Comparison of ENCODE assay signal across 16 cellular contexts in genomic region chr16:72677662-72678447, GRCh38.
DNase-seq lines count a peak whose midpoint lies in the region; ATAC-seq and TF ChIP-seq lines count a peak whose summit lies in the region.
"Had no signal": no experiment of that assay in that cellular context is flagged by ENCODE, and none has a peak within 500 bp of the region (broad histone marks: within the 10 kb centered on the region; RNA-seq: fewer than 3 reads in every experiment).

No MANE protein-coding gene starts in this region.

- ATAC-seq in lung (ENCODE audit: insufficient read depth, low FRiP score), result peak; percentile 75
- no peak for ATAC-seq in GM19351 (IDR thresholded peaks at IDR 0.05; ENCODE audit: unreplicated experiment)
- no peak for ATAC-seq in GM18505 (IDR thresholded peaks at IDR 0.05; ENCODE audit: unreplicated experiment)

- DNase-seq in Caco-2 (peak; percentile 46 to 67), LNCaP clone FGC (ENCODE audit: low read depth) (peak; percentile 72), colonic mucosa (peak; percentile 71), lung (ENCODE audit: low spot score) (no peak), SHP77 (lab: John Stamatoyannopoulos, UW) (no peak), posterior vena cava (ENCODE audit: low spot score) (no peak)
- DNase-seq: activated CD4-positive, alpha-beta T cell treated with anti-CD3 and anti-CD28 coated beads, Interleukin-2, amount 10 ng/mL, durations not matched to agents 24 days and 14 days; activated T-cell treated with anti-CD3 and anti-CD28 coated beads, Interleukin-2, amount 50 U/mL, for 1 hour; cortex of kidney; NCI-H1694; NCI-H526 treated with DMSO at 0.1 percent for 48 hours had no signal

- peak overlapping the region; percentile 14 for H3K27ac Mint-ChIP-seq in Caco-2 (ENCODE audit: unreplicated experiment)
- H3K27ac Mint-ChIP-seq: activated CD4-positive, alpha-beta T cell treated with anti-CD3 and anti-CD28 coated beads, Interleukin-2, amount 10 ng/mL, durations not matched to agents 24 days and 14 days; B cell; mesothelial cell of epicardium; T-helper 2 cell treated with Interferon-gamma antibody and Interleukin-4, amounts not matched to agents 5 μg/mL and 100 μg/mL, for 36 hours had no signal

- H3K9me3 ChIP-seq in Caco-2 (peaks cover 13% of the 10 kb centered on the region), colonic mucosa (no peaks in the 10 kb centered on the region), lung (ENCODE audit: control insufficient read depth in 2 of 2, insufficient read depth in 1 of 2, low read length in 1 of 2) (peaks cover 0 to 5% of the 10 kb centered on the region in 2 donors)

- CTCF ChIA-PET in Caco-2 (lab: Charles Lee), result no interaction called here

- no peak for TF ChIP-seq POLR2A in GM18505 (IDR thresholded peaks at IDR 0.05; ENCODE audit: borderline replicate concordance, extremely low read depth, insufficient read depth, insufficient read length)

- WGBS in lung, 2 donors, result 74 to 92% methylated on average over 2 of the region's 2 CpGs

- H3K4me1 Mint-ChIP-seq in Caco-2 (ENCODE audit: low read depth, unreplicated experiment), result peaks cover 6% of the 10 kb centered on the region
- H3K4me1 Mint-ChIP-seq: activated CD4-positive, alpha-beta T cell treated with anti-CD3 and anti-CD28 coated beads, Interleukin-2, amount 10 ng/mL, durations not matched to agents 24 days and 14 days; B cell; mesothelial cell of epicardium had no signal

- H3K27me3 ChIP-seq in Caco-2 (replicated peaks; ENCODE audit: control insufficient read depth, insufficient read depth, low read length), result no peaks in the 10 kb centered on the region
- no peaks in the 10 kb centered on the region for H3K27me3 ChIP-seq in colonic mucosa
- H3K27me3 ChIP-seq in lung (ENCODE audit: control insufficient read depth, insufficient read depth), result no peaks in the 10 kb centered on the region

- TF ChIP-seq CTCF in Caco-2 (IDR thresholded peaks at IDR 0.05; ENCODE audit: insufficient read depth in 1 of 2, low read depth in 1 of 2, low read length in 1 of 2, severe bottlenecking in 1 of 2, unreplicated experiment in 1 of 2) (no peak), LNCaP clone FGC (IDR thresholded peaks at IDR 0.05; ENCODE audit: control insufficient read depth, extremely low read depth, insufficient read depth) (no peak), colonic mucosa (IDR thresholded peaks at IDR 0.05) (no peak), lung (IDR thresholded peaks at IDR 0.05; ENCODE audit: control extremely low read depth, extremely low read depth) (no peak)

- H3K9ac ChIP-seq in colonic mucosa (ENCODE audit: low read depth in 2 of 2, low read length in 2 of 2), result no peak overlapping the region

- no peak overlapping the region for H3K4me3 Mint-ChIP-seq in Caco-2 (ENCODE audit: unreplicated experiment)
- H3K4me3 Mint-ChIP-seq: activated CD4-positive, alpha-beta T cell treated with anti-CD3 and anti-CD28 coated beads, Interleukin-2, amount 10 ng/mL, durations not matched to agents 24 days and 14 days; B cell; mesothelial cell of epicardium; T-helper 2 cell treated with Interferon-gamma antibody and Interleukin-4, amounts not matched to agents 5 μg/mL and 100 μg/mL, for 36 hours had no signal

- POLR2A ChIA-PET in Caco-2 (lab: Charles Lee), result no interaction called here

- no peak overlapping the region for H3K4me3 ChIP-seq in Caco-2 (ENCODE audit: low read depth, low read length)
- H3K4me3 ChIP-seq in LNCaP clone FGC (ENCODE audit: low read depth, low read length), result no peak overlapping the region
- no peak overlapping the region for H3K4me3 ChIP-seq in colonic mucosa
- H3K4me3 ChIP-seq in lung, result no peak overlapping the region

- peaks cover 8% of the 10 kb centered on the region for H3K36me3 Mint-ChIP-seq in Caco-2 (ENCODE audit: insufficient read depth, unreplicated experiment)

- H3K4me1 ChIP-seq in Caco-2, result peaks cover 9% of the 10 kb centered on the region
- H3K4me1 ChIP-seq in colonic mucosa, result no peaks in the 10 kb centered on the region
- no peaks in the 10 kb centered on the region for H3K4me1 ChIP-seq in lung (ENCODE audit: control insufficient read depth in 2 of 2, insufficient read depth in 2 of 2, low read length in 2 of 2)

- BruUV-seq in Caco-2 (replicated peaks; lab: Mats Ljungman, UMichigan), result no TSS peak

- H3K9me3 Mint-ChIP-seq in Caco-2 (ENCODE audit: unreplicated experiment), result peaks cover 17% of the 10 kb centered on the region

- no peak overlapping the region for H3K27ac ChIP-seq in colonic mucosa
- H3K27ac ChIP-seq in lung (ENCODE audit: low read depth in 1 of 2, low read length in 1 of 2), result no peak overlapping the region

- H3K36me3 ChIP-seq in Caco-2 (ENCODE audit: control insufficient read depth, insufficient read depth, low read length), result no peaks in the 10 kb centered on the region
- no peaks in the 10 kb centered on the region for H3K36me3 ChIP-seq in colonic mucosa
- H3K36me3 ChIP-seq in lung (ENCODE audit: control insufficient read depth in 2 of 2, insufficient read depth in 2 of 2, low read length in 2 of 2), result no peaks in the 10 kb centered on the region

- H3K27me3 Mint-ChIP-seq in Caco-2 (ENCODE audit: insufficient read depth, unreplicated experiment), result no peaks in the 10 kb centered on the region
- H3K27me3 Mint-ChIP-seq: activated CD4-positive, alpha-beta T cell treated with anti-CD3 and anti-CD28 coated beads, Interleukin-2, amount 10 ng/mL, durations not matched to agents 24 days and 14 days; B cell had no signal

- intact Hi-C loops in Caco-2 (cut with micrococcal nuclease; ENCODE audit: unreplicated experiment), result loop anchor here (5.0 kb wide), 1 partner anchor 154 kb away; no protein-coding TSS in a partner anchor
- intact Hi-C loops in colonic mucosa (cut with DNase I), result no loop called here
- intact Hi-C loops in posterior vena cava (cut with DNase I), result no loop called here

Comparison
In these comparisons a context has a peak if more than half of its experiments do, and no peak if none do; other contexts are left out.
1. DNase-seq: peak in Caco-2 (2 of 2), LNCaP clone FGC (single experiment) and colonic mucosa (single experiment); none in lung (single experiment), SHP77 (0 of 2) and posterior vena cava (single experiment).